ENCODE assay signal across 8 cellular contexts in genomic region chr1:26993237-26994019, GRCh38. TPM values are rescaled to one million over a fixed set of nuclear protein-coding genes. Genes with fewer than 3 reads are reported as not detected.
A peak's percentile ranks its signal among the peaks of the same experiment; 100 is the strongest.
DNase-seq lines count a peak whose midpoint lies in the region; ATAC-seq and TF ChIP-seq lines count a peak whose summit lies in the region.

TSS of gene TRNP1 (plus strand) at chr1:26993692. CDS start at chr1:26993787, 95 bp downstream.

- peak within 1 kb of the TSS; percentile 46; the same call in 1 of the 2 replicates for H3K9ac ChIP-seq in OCI-LY1 (ENCODE audit: low read length)
- peak within 1 kb of the TSS; percentile 41 for H3K9ac ChIP-seq in muscle layer of colon (ENCODE audit: low read length)

- no peaks in the 10 kb centered on the region for H3F3A ChIP-seq in OCI-LY1 (ENCODE audit: insufficient read depth, low read length)

- H4K20me1 ChIP-seq in OCI-LY1 (ENCODE audit: insufficient read depth, low read length): no peaks in the 10 kb centered on the region

- ATAC-seq in HG03103 (IDR thresholded peaks at IDR 0.05; ENCODE audit: low read depth, unreplicated experiment) (peak; percentile 47), GM19397 (IDR thresholded peaks at IDR 0.05; ENCODE audit: unreplicated experiment) (no peak)

- no peaks in the 10 kb centered on the region for H3K36me3 ChIP-seq in OCI-LY1 (ENCODE audit: insufficient read depth, low read length)
- peaks cover 0 to 1% of the 10 kb centered on the region in 2 donors for H3K36me3 ChIP-seq in esophagus (ENCODE audit: control insufficient read depth in 2 of 2, insufficient read depth in 2 of 2, low read length in 1 of 2)
- no peaks in the 10 kb centered on the region for H3K36me3 ChIP-seq in muscle layer of colon (ENCODE audit: insufficient read depth, low read length)

- H2AFZ ChIP-seq in OCI-LY1 (ENCODE audit: low read length): no peak within 1 kb of the TSS

- peak within 1 kb of the TSS; percentile 86 for H3K4me2 ChIP-seq in OCI-LY1 (ENCODE audit: low read length)

- WGBS in esophagus, 2 donors: 1% methylated on average over 36 to 58 of the region's 61 CpGs

- H3K9me2 ChIP-seq in OCI-LY1 (ENCODE audit: low read depth, low read length): no peaks in the 10 kb centered on the region

- peak; percentile 78 for DNase-seq in EH (ENCODE audit: low read depth)
- peak; percentile 75 for DNase-seq in activated T-cell treated with anti-CD3 and anti-CD28 coated beads, Interleukin-2, amount 50 U/mL, for 1 hour
- peak; percentile 35 to 36 for DNase-seq in stimulated activated CD8-positive, alpha-beta memory T cell treated with anti-CD3 and anti-CD28 coated beads, Interleukin-4, amount 100 ng/mL, for 4 hours (ENCODE audit: low read depth in 2 of 2, low spot score in 1 of 2)

- H3K4me1 ChIP-seq in OCI-LY1 (ENCODE audit: insufficient read depth, low read length, severe bottlenecking): peaks cover 14% of the 10 kb centered on the region
- peaks cover 6 to 10% of the 10 kb centered on the region in 2 donors for H3K4me1 ChIP-seq in esophagus (ENCODE audit: control insufficient read depth in 2 of 2, insufficient read depth in 2 of 2, low read length in 1 of 2)
- H3K4me1 ChIP-seq in muscle layer of colon (ENCODE audit: insufficient read depth, low read length): peaks cover 33% of the 10 kb centered on the region

- no peak within 1 kb of the TSS for H3K27ac ChIP-seq in OCI-LY1 (ENCODE audit: low read depth, low read length, poor library complexity, severe bottlenecking)
- H3K27ac ChIP-seq in esophagus (ENCODE audit: low read depth in 2 of 2, low read length in 1 of 2): peak within 1 kb of the TSS; percentile 71 to 80
- H3K27ac ChIP-seq in muscle layer of colon (ENCODE audit: low read depth, low read length): peak within 1 kb of the TSS; percentile 6

- no peaks in the 10 kb centered on the region for H3K79me2 ChIP-seq in OCI-LY1 (ENCODE audit: insufficient read depth, low read length)

- H3K27me3 ChIP-seq in OCI-LY1 (ENCODE audit: insufficient read depth, low read length) (peaks cover 9% of the 10 kb centered on the region), esophagus (ENCODE audit: control insufficient read depth in 1 of 2, insufficient read depth in 2 of 2, low read length in 2 of 2) (no peaks in the 10 kb centered on the region), muscle layer of colon (ENCODE audit: control insufficient read depth in 1 of 2, insufficient read depth in 2 of 2, low read length in 2 of 2) (peaks cover 7 to 8% of the 10 kb centered on the region in 2 donors)

- no peak for TF ChIP-seq CTCF in OCI-LY1 (IDR thresholded peaks at IDR 0.05; ENCODE audit: low read length)

- peak within 1 kb of the TSS; percentile 69 for H3K4me3 ChIP-seq in OCI-LY1 (ENCODE audit: low read depth, low read length, poor library complexity, severe bottlenecking)
- H3K4me3 ChIP-seq in esophagus (ENCODE audit: low read depth in 1 of 2, low read length in 2 of 2): peak within 1 kb of the TSS; percentile 75 to 86
- H3K4me3 ChIP-seq in muscle layer of colon (ENCODE audit: low read depth in 1 of 2, low read length in 2 of 2): peak within 1 kb of the TSS; percentile 55 to 61

- H3K9me3 ChIP-seq in OCI-LY1 (ENCODE audit: low read length): no peaks in the 10 kb centered on the region
- no peaks in the 10 kb centered on the region for H3K9me3 ChIP-seq in esophagus (ENCODE audit: control insufficient read depth in 2 of 2, insufficient read depth in 1 of 2, low read depth in 1 of 2, low read length in 1 of 2)
- H3K9me3 ChIP-seq in muscle layer of colon (ENCODE audit: low read length): no peaks in the 10 kb centered on the region

RNA-seq across cellular contexts. Expression of gene TRNP1, which starts in this region (rescaled TPM):
- 100 to 1,000 TPM in 1 of 2 donors, 10 to 100 TPM in 1; 84.9 to 158 TPM for polyA plus RNA-seq in esophagus
